In genomic region chr2:57217013-57217412, GRCh38 we compare ENCODE assay signal across 13 cellular contexts.
A peak's percentile ranks its signal among the peaks of the same experiment; 100 is the strongest.
DNase-seq lines count a peak whose midpoint lies in the region; ATAC-seq and TF ChIP-seq lines count a peak whose summit lies in the region.
"Had no signal": no experiment of that assay in that cellular context is flagged by ENCODE, and none has a peak within 500 bp of the region (broad histone marks: within the 10 kb centered on the region; RNA-seq: fewer than 3 reads in every experiment).

No MANE protein-coding gene starts in this region.

- H3K27ac ChIP-seq in right atrium auricular region, result no peak overlapping the region
- no peak overlapping the region for H3K27ac ChIP-seq in upper lobe of right lung
- H3K27ac ChIP-seq: GM23248 had no signal

- H3K9me3 ChIP-seq in right atrium auricular region, result peaks cover 0 to 24% of the 10 kb centered on the region in 2 donors
- peaks cover 7% of the 10 kb centered on the region for H3K9me3 ChIP-seq in upper lobe of right lung

- ATAC-seq in left ventricle myocardium superior, result peak; percentile 68
- ATAC-seq in upper lobe of right lung, result peak; percentile 19
- no peak for ATAC-seq in HG02610 (IDR thresholded peaks at IDR 0.05; ENCODE audit: unreplicated experiment)
- ATAC-seq: HCT116 had no signal

- H3K4me1 ChIP-seq in right atrium auricular region (no peaks in the 10 kb centered on the region), upper lobe of right lung (no peaks in the 10 kb centered on the region)

- DNase-seq in left ventricle myocardium superior, result no peak
- DNase-seq in right atrium auricular region (ENCODE audit: low spot score), result no peak
- peak; percentile 1 for DNase-seq in brain pericyte (ENCODE audit: low read depth, low spot score)
- no peak for DNase-seq in upper lobe of right lung
- DNase-seq in ecto neural progenitor cell (ENCODE audit: low spot score), result no peak
- DNase-seq: Calu3; CD4-positive, alpha-beta memory T cell; COR-L47; DND-41; GM23248; H7 had no signal

- intact Hi-C loops in left ventricle myocardium superior (cut with micrococcal nuclease) (no loop called here), upper lobe of right lung (cut with DNase I) (no loop called here)

- H3K27me3 ChIP-seq in right atrium auricular region (no peaks in the 10 kb centered on the region), upper lobe of right lung (no peaks in the 10 kb centered on the region)

- H3K4me3 ChIP-seq in right atrium auricular region (no peak overlapping the region), upper lobe of right lung (no peak overlapping the region)
- H3K4me3 ChIP-seq: GM23248 had no signal

- TF ChIP-seq CTCF in right atrium auricular region (IDR thresholded peaks at IDR 0.05) (no peak), upper lobe of right lung (IDR thresholded peaks at IDR 0.05) (no peak)

- H3K36me3 ChIP-seq in right atrium auricular region (no peaks in the 10 kb centered on the region), upper lobe of right lung (no peaks in the 10 kb centered on the region)
